8 cellular contexts compared by ENCODE assay signal in genomic region chr20:346033-346639, GRCh38. TPM values are rescaled to one million over a fixed set of nuclear protein-coding genes. Genes with fewer than 3 reads are reported as not detected.
DNase-seq lines count a peak whose midpoint lies in the region; ATAC-seq and TF ChIP-seq lines count a peak whose summit lies in the region.

No MANE protein-coding gene starts in this region.

- no peaks in the 10 kb centered on the region for H3K27me3 ChIP-seq in CD8-positive, alpha-beta memory T cell (ENCODE audit: insufficient read depth, low read length, poor library complexity, severe bottlenecking)
- H3K27me3 ChIP-seq in RWPE2 (ENCODE audit: insufficient read depth, poor library complexity, severe bottlenecking) (no peaks in the 10 kb centered on the region), parathyroid adenoma (ENCODE audit: control insufficient read depth, insufficient read depth, low read length) (no peaks in the 10 kb centered on the region)

- H3K4me3 Mint-ChIP-seq in CD8-positive, alpha-beta memory T cell: peak overlapping the region; percentile 73 to 90 (median 82)

- peak overlapping the region; percentile 89 for H2AFZ ChIP-seq in parathyroid adenoma

- peak overlapping the region; percentile 72 for H3K4me2 ChIP-seq in parathyroid adenoma (ENCODE audit: low read length)

- H3K9ac ChIP-seq in parathyroid adenoma: no peak overlapping the region

- H3K79me2 ChIP-seq in parathyroid adenoma: peaks cover 6% of the 10 kb centered on the region

- H3K27ac Mint-ChIP-seq in CD8-positive, alpha-beta memory T cell: peak overlapping the region in 6 of 8 donors; percentile 37 to 92 (median 68)

- ATAC-seq in RWPE2 (ENCODE audit: low read depth): no peak

- DNase-seq in CD8-positive, alpha-beta memory T cell: no peak
- no peak for DNase-seq in RWPE2 (ENCODE audit: low spot score)
- no peak for DNase-seq in epithelial cell of proximal tubule (ENCODE audit: low read depth)
- no peak for DNase-seq in occipital lobe (lab: John Stamatoyannopoulos, UW)
- DNase-seq in NCI-H226: no peak
- DNase-seq in hippocampal formation (lab: John Stamatoyannopoulos, UW): no peak
- no peak for DNase-seq in activated CD4-positive, CD25-positive, alpha-beta regulatory T cell (lab: John Stamatoyannopoulos, UW)

- POLR2A ChIA-PET in CD8-positive, alpha-beta memory T cell (lab: Charles Lee): no interaction called here

- H3K4me1 ChIP-seq in CD8-positive, alpha-beta memory T cell (ENCODE audit: insufficient read depth, low read length): peaks cover 6% of the 10 kb centered on the region
- H3K4me1 ChIP-seq in RWPE2 (ENCODE audit: insufficient read depth, poor library complexity, severe bottlenecking) (no peaks in the 10 kb centered on the region), parathyroid adenoma (peaks cover 5% of the 10 kb centered on the region)

- H3K4me3 ChIP-seq in CD8-positive, alpha-beta memory T cell (ENCODE audit: low read length): no peak overlapping the region
- H3K4me3 ChIP-seq in RWPE2 (ENCODE audit: severe bottlenecking) (peak overlapping the region; percentile 46), epithelial cell of proximal tubule (ENCODE audit: low read depth, low read length) (peak overlapping the region; percentile 69), parathyroid adenoma (ENCODE audit: low read depth, low read length) (peak overlapping the region; percentile 71)

- no peaks in the 10 kb centered on the region for H3K9me3 Mint-ChIP-seq in CD8-positive, alpha-beta memory T cell

- H3K27me3 Mint-ChIP-seq in CD8-positive, alpha-beta memory T cell: peaks cover 0 to 6% of the 10 kb centered on the region in 2 donors

- H3K36me3 Mint-ChIP-seq in CD8-positive, alpha-beta memory T cell: peaks cover 1 to 3% (median 3%) of the 10 kb centered on the region in 3 donors

- no peaks in the 10 kb centered on the region for H3K36me3 ChIP-seq in CD8-positive, alpha-beta memory T cell (ENCODE audit: insufficient read depth, low read length)
- H3K36me3 ChIP-seq in RWPE2 (ENCODE audit: low read depth): peaks cover 8% of the 10 kb centered on the region; the same call in 1 of the 2 replicates
- H3K36me3 ChIP-seq in parathyroid adenoma (ENCODE audit: control insufficient read depth, insufficient read depth, low read length): no peaks in the 10 kb centered on the region

- peaks cover 11 to 14% (median 13%) of the 10 kb centered on the region in 3 donors for H3K4me1 Mint-ChIP-seq in CD8-positive, alpha-beta memory T cell

- TF ChIP-seq CTCF in RWPE2 (IDR thresholded peaks at IDR 0.05; ENCODE audit: poor library complexity, severe bottlenecking): no peak
- no peak for TF ChIP-seq CTCF in epithelial cell of proximal tubule (conservative IDR thresholded peaks at IDR 0.05; ENCODE audit: low read depth, low read length)
- TF ChIP-seq CTCF in parathyroid adenoma (IDR thresholded peaks at IDR 0.05): no peak

- H3K9me3 ChIP-seq in CD8-positive, alpha-beta memory T cell (ENCODE audit: low read length): no peaks in the 10 kb centered on the region
- peaks cover 9% of the 10 kb centered on the region for H3K9me3 ChIP-seq in RWPE2 (ENCODE audit: severe bottlenecking)
- no peaks in the 10 kb centered on the region for H3K9me3 ChIP-seq in parathyroid adenoma (ENCODE audit: control insufficient read depth, low read length)

- H3K27ac ChIP-seq in CD8-positive, alpha-beta memory T cell (ENCODE audit: low read depth, low read length): no peak overlapping the region
- H3K27ac ChIP-seq in RWPE2 (ENCODE audit: poor library complexity, severe bottlenecking): peak overlapping the region; percentile 76
- peak overlapping the region; percentile 94 for H3K27ac ChIP-seq in parathyroid adenoma

- CTCF ChIA-PET in CD8-positive, alpha-beta memory T cell (lab: Charles Lee): interaction anchor here (0.7 to 2.1 kb wide), 4 partner anchors 9 to 132 kb away, joined by 4 to 11 read pairs (median 6); no protein-coding TSS in a partner anchor

RNA-seq across cellular contexts. Expression of gene NRSN2, which starts 0.8 kb away (rescaled TPM):
- 1 to 10 TPM; 7.6 to 9.5 TPM for total RNA-seq in CD8-positive, alpha-beta memory T cell
- 1.0 TPM for polyA plus RNA-seq in CD8-positive, alpha-beta memory T cell
- total RNA-seq in epithelial cell of proximal tubule: 49.1 and 52.4 TPM in 2 replicates
- total RNA-seq in occipital lobe: 27.0 TPM

RNA-seq across cellular contexts. Expression of gene SOX12, which starts 20.8 kb away (rescaled TPM):
- 1 to 10 TPM; 4.7 to 5.1 TPM for total RNA-seq in CD8-positive, alpha-beta memory T cell
- 0.64 TPM for polyA plus RNA-seq in CD8-positive, alpha-beta memory T cell
- total RNA-seq in epithelial cell of proximal tubule (7.9 and 10.1 TPM in 2 replicates), occipital lobe (9.4 TPM)

RNA-seq across cellular contexts. Expression of gene TRIB3, which starts 34.4 kb away (rescaled TPM):
- total RNA-seq in CD8-positive, alpha-beta memory T cell: 10 to 100 TPM; 24.6 to 28.7 TPM
- 12.0 TPM for polyA plus RNA-seq in CD8-positive, alpha-beta memory T cell
- total RNA-seq in epithelial cell of proximal tubule: 78.8 and 112 TPM in 2 replicates
- total RNA-seq in occipital lobe: 12.5 TPM

RNA-seq across cellular contexts. Expression of gene ZCCHC3, which starts 48.8 kb away (rescaled TPM):
- 10 to 100 TPM; 25.3 to 25.4 TPM for total RNA-seq in CD8-positive, alpha-beta memory T cell
- polyA plus RNA-seq in CD8-positive, alpha-beta memory T cell: 14.1 TPM
- 12.4 and 20.3 TPM in 2 replicates for total RNA-seq in epithelial cell of proximal tubule
- total RNA-seq in occipital lobe: 27.0 TPM

RNA-seq across cellular contexts. Expression of gene C20orf96, which starts 55.6 kb away (rescaled TPM):
- 1 to 10 TPM; 3.7 to 4.3 TPM for total RNA-seq in CD8-positive, alpha-beta memory T cell
- 0.46 TPM for polyA plus RNA-seq in CD8-positive, alpha-beta memory T cell
- total RNA-seq in epithelial cell of proximal tubule (1.7 and 3.9 TPM in 2 replicates), occipital lobe (3.3 TPM)
